In genomic region chr22:31350410-31350863, GRCh38 we compare ENCODE assay signal across 1 cellular context.
TF ChIP-seq lines count a peak whose summit lies in the region.

No MANE protein-coding gene starts in this region.

TF ChIP-seq in GM23338, 12 proteins besides CTCF, POLR2A, EP300 and RAD21 (continued from another document):
- TF ChIP-seq ZNF462 (CRISPR knock-in tag; IDR thresholded peaks at IDR 0.05) (no peak), CREB1 (CRISPR knock-in tag; IDR thresholded peaks at IDR 0.05; ENCODE audit: low read depth) (no peak), EZH2phosphoT487 (IDR thresholded peaks at IDR 0.05; ENCODE audit: unreplicated experiment) (no peak), POLR2AphosphoS5 (IDR thresholded peaks at IDR 0.05; ENCODE audit: low read depth) (no peak)
TF ChIP-seq in GM23338: peak in this region for 0.
